ENCODE assay signal across 22 cellular contexts in genomic region chr9:124595743-124596142, GRCh38.
DNase-seq lines count a peak whose midpoint lies in the region; ATAC-seq and TF ChIP-seq lines count a peak whose summit lies in the region.
"Had no signal": no experiment of that assay in that cellular context is flagged by ENCODE, and none has a peak within 500 bp of the region (broad histone marks: within the 10 kb centered on the region; RNA-seq: fewer than 3 reads in every experiment).

No MANE protein-coding gene starts in this region.

- H3K4me3 Mint-ChIP-seq in brain (peak overlapping the region in 3 of 5 experiments; percentile 62 to 78 (median 68)), progenitor cell of endocrine pancreas (ENCODE audit: low read depth) (peak overlapping the region; percentile 77)
- H3K4me3 Mint-ChIP-seq: activated CD8-positive, alpha-beta T cell treated with anti-CD3 and anti-CD28 coated beads, Interleukin-2, amount 10 ng/mL, durations not matched to agents 7 days and 5 days; activated naive CD8-positive, alpha-beta T cell treated with anti-CD3 and anti-CD28 coated beads, Interleukin-2, amount 10 ng/mL, durations not matched to agents 7 days and 5 days had no signal

- H3K27ac ChIP-seq in HUES64 (ENCODE audit: low read depth, low read length), result peak overlapping the region; percentile 75
- H3K27ac ChIP-seq in uterus, result no peak overlapping the region
- H3K27ac ChIP-seq: left lung, spleen, testis, WERI-Rb-1 had no signal

- H3K9me3 Mint-ChIP-seq in brain (no peaks in the 10 kb centered on the region), progenitor cell of endocrine pancreas (ENCODE audit: low read depth) (peaks cover 7% of the 10 kb centered on the region)
- H3K9me3 Mint-ChIP-seq: activated naive CD8-positive, alpha-beta T cell treated with anti-CD3 and anti-CD28 coated beads, Interleukin-2, amount 10 ng/mL, durations not matched to agents 7 days and 5 days had no signal

- ATAC-seq in left colon (peak; percentile 77), HG02970 (IDR thresholded peaks at IDR 0.05; ENCODE audit: low FRiP score, unreplicated experiment) (no peak)
- ATAC-seq: activated CD8-positive, alpha-beta T cell treated with anti-CD3 and anti-CD28 coated beads, Interleukin-2, amount 10 ng/mL, durations not matched to agents 7 days and 5 days had no signal

- H3K4me1 ChIP-seq in HUES64 (ENCODE audit: insufficient read depth, low read length) (peaks cover 72% of the 10 kb centered on the region), uterus (no peaks in the 10 kb centered on the region)

- WGBS in HUES64, result 50% methylated on average over 7 of the region's 7 CpGs

- H3K36me3 ChIP-seq in HUES64 (ENCODE audit: insufficient read depth, low read length) (no peaks in the 10 kb centered on the region), uterus (no peaks in the 10 kb centered on the region)
- H3K36me3 ChIP-seq: left lung, spleen, WERI-Rb-1 had no signal

- peak overlapping the region; percentile 54 for H3K4me3 ChIP-seq in HUES64 (ENCODE audit: low read length)
- no peak overlapping the region for H3K4me3 ChIP-seq in uterus
- H3K4me3 ChIP-seq: left lung, spleen, testis had no signal

- no peak for TF ChIP-seq POLR2A in uterus (IDR thresholded peaks at IDR 0.05)

- peak overlapping the region in 4 of 5 experiments; percentile 35 to 94 (median 83) for H3K27ac Mint-ChIP-seq in brain
- peak overlapping the region; percentile 96 for H3K27ac Mint-ChIP-seq in progenitor cell of endocrine pancreas
- H3K27ac Mint-ChIP-seq: activated CD8-positive, alpha-beta T cell treated with anti-CD3 and anti-CD28 coated beads, Interleukin-2, amount 10 ng/mL, durations not matched to agents 7 days and 5 days; activated naive CD8-positive, alpha-beta T cell treated with anti-CD3 and anti-CD28 coated beads, Interleukin-2, amount 10 ng/mL, durations not matched to agents 7 days and 5 days had no signal

- H3K36me3 Mint-ChIP-seq in brain (no peaks in the 10 kb centered on the region), progenitor cell of endocrine pancreas (ENCODE audit: insufficient read depth) (peaks cover 15% of the 10 kb centered on the region)
- H3K36me3 Mint-ChIP-seq: activated naive CD8-positive, alpha-beta T cell treated with anti-CD3 and anti-CD28 coated beads, Interleukin-2, amount 10 ng/mL, durations not matched to agents 7 days and 5 days had no signal

- peak overlapping the region; percentile 67; the same call in 1 of the 2 replicates for H3K9ac ChIP-seq in HUES64 (ENCODE audit: low read depth, low read length)

- no peaks in the 10 kb centered on the region for H3K9me3 ChIP-seq in HUES64 (ENCODE audit: insufficient read depth, low read depth, low read length)
- H3K9me3 ChIP-seq in uterus, result no peaks in the 10 kb centered on the region
- H3K9me3 ChIP-seq: left lung, spleen, testis had no signal

- H3K27me3 Mint-ChIP-seq in brain, result peaks cover 3% of the 10 kb centered on the region
- no peaks in the 10 kb centered on the region for H3K27me3 Mint-ChIP-seq in progenitor cell of endocrine pancreas

- no peaks in the 10 kb centered on the region for H3K27me3 ChIP-seq in HUES64 (ENCODE audit: insufficient read depth, low read length)
- H3K27me3 ChIP-seq in uterus, result no peaks in the 10 kb centered on the region
- H3K27me3 ChIP-seq: left lung, spleen, testis had no signal

- H3K4me1 Mint-ChIP-seq in brain (peaks cover 67% of the 10 kb centered on the region), progenitor cell of endocrine pancreas (ENCODE audit: low read depth) (peaks cover 72% of the 10 kb centered on the region)

- TF ChIP-seq CTCF in brain (conservative IDR thresholded peaks at IDR 0.05) (no peak), progenitor cell of endocrine pancreas (IDR thresholded peaks at IDR 0.05; ENCODE audit: unreplicated experiment) (no peak), uterus (IDR thresholded peaks at IDR 0.05) (no peak)

- DNase-seq in left colon, result no peak
- no peak for DNase-seq in progenitor cell of endocrine pancreas (ENCODE audit: low spot score, unreplicated experiment)
- no peak for DNase-seq in uterus
- no peak for DNase-seq in COR-L47 (lab: John Stamatoyannopoulos, UW)
- DNase-seq in NOMO-1 treated with dmso at 0.1 percent for 144 hours (lab: John Stamatoyannopoulos, UW; ENCODE audit: unreplicated experiment), result no peak
- DNase-seq: activated CD8-positive, alpha-beta T cell treated with anti-CD3 and anti-CD28 coated beads, Interleukin-2, amount 10 ng/mL, durations not matched to agents 7 days and 5 days; activated naive CD8-positive, alpha-beta T cell treated with anti-CD3 and anti-CD28 coated beads, Interleukin-2, amount 10 ng/mL, durations not matched to agents 7 days and 5 days; activated T-cell treated with anti-CD3 and anti-CD28 coated beads, Interleukin-2, amount 50 U/mL, for 48 hours; effector CD4-positive, alpha-beta T cell; GF-D8; left lung; NCI-H1417; NCI-H2171; NCI-H748 treated with DMSO at 0.1 percent for 48 hours; RPMI8226; spleen; SW 1271; testis; WERI-Rb-1 had no signal

- intact Hi-C loops in left colon (cut with DNase I, micrococcal nuclease), result no loop called here
- intact Hi-C loops in uterus (cut with DNase I; ENCODE audit: low total_unique reads), result no loop called here
